11 cellular contexts compared by ENCODE assay signal in genomic region chr3:127226946-127227842, GRCh38.
DNase-seq lines count a peak whose midpoint lies in the region; ATAC-seq lines count a peak whose summit lies in the region.
"Had no signal": no experiment of that assay in that cellular context is flagged by ENCODE, and none has a peak within 500 bp of the region (broad histone marks: within the 10 kb centered on the region; RNA-seq: fewer than 3 reads in every experiment).

No MANE protein-coding gene starts in this region.

- ATAC-seq in effector memory CD8-positive, alpha-beta T cell (replicated peaks) = peak; percentile 31
- ATAC-seq in stimulated activated effector memory CD8-positive, alpha-beta T cell treated with anti-CD3 and anti-CD28 coated beads, Interleukin-12 subunit alpha, Interleukin-12 subunit beta, amount 100 ng/mL, for 72 hours = peak; percentile 9
- ATAC-seq in HG03159 (IDR thresholded peaks at IDR 0.05; ENCODE audit: unreplicated experiment) = no peak
- ATAC-seq: natural killer cell treated with Interleukin-12 subunit alpha and Interleukin-12 subunit beta and Interleukin-15 and Interleukin-18, amount 100 ng/mL, for 72 hours had no signal

- no peak overlapping the region for H3K27ac Mint-ChIP-seq in effector memory CD8-positive, alpha-beta T cell
- H3K27ac Mint-ChIP-seq in stimulated activated effector memory CD8-positive, alpha-beta T cell treated with anti-CD3 and anti-CD28 coated beads, Interleukin-12 subunit alpha, Interleukin-12 subunit beta, amount 100 ng/mL, for 72 hours = no peak overlapping the region
- H3K27ac Mint-ChIP-seq: IgD-negative memory B cell; natural killer cell treated with Interleukin-12 subunit alpha and Interleukin-12 subunit beta and Interleukin-15 and Interleukin-18, amount 100 ng/mL, for 72 hours had no signal

- H3K4me1 Mint-ChIP-seq in effector memory CD8-positive, alpha-beta T cell (ENCODE audit: low read depth in 2 of 2) = peaks cover 5 to 9% of the 10 kb centered on the region in 2 donors
- peaks cover 14% of the 10 kb centered on the region for H3K4me1 Mint-ChIP-seq in stimulated activated effector memory CD8-positive, alpha-beta T cell treated with anti-CD3 and anti-CD28 coated beads, Interleukin-12 subunit alpha, Interleukin-12 subunit beta, amount 100 ng/mL, for 72 hours

- peak; percentile 16 to 33 for DNase-seq in activated CD4-positive, alpha-beta T cell treated with anti-CD3 and anti-CD28 coated beads, Interleukin-2, amount 50 U/mL, for 48 hours
- no peak for DNase-seq in activated CD4-positive, alpha-beta T cell treated with anti-CD3 and anti-CD28 coated beads, Interleukin-2, amount 50 U/mL, for 1 hour
- DNase-seq in NCI-H2029 (lab: John Stamatoyannopoulos, UW) (peak; percentile 79), DMS153 treated with DMSO at 0.1 percent for 48 hours (lab: John Stamatoyannopoulos, UW; ENCODE audit: unreplicated experiment) (no peak), NCI-H2081 treated with DMSO at 0.1 percent for 48 hours (lab: John Stamatoyannopoulos, UW) (no peak)
- no peak for DNase-seq in effector memory CD8-positive, alpha-beta T cell
- peak in 1 of 2 donors; percentile 40 for DNase-seq in stimulated activated effector memory CD8-positive, alpha-beta T cell treated with anti-CD3 and anti-CD28 coated beads, Interleukin-12 subunit alpha, Interleukin-12 subunit beta, amount 100 ng/mL, for 72 hours (ENCODE audit: low spot score in 2 of 2)
- DNase-seq: stimulated activated CD4-positive, alpha-beta T cell treated with anti-CD3 and anti-CD28 coated beads, Interleukin-2, amount 100 ng/mL, for 48 hours had no signal

- peaks cover 9 to 49% of the 10 kb centered on the region in 2 donors for H3K27me3 Mint-ChIP-seq in effector memory CD8-positive, alpha-beta T cell

- peaks cover 0 to 4% of the 10 kb centered on the region in 2 donors for H3K9me3 Mint-ChIP-seq in effector memory CD8-positive, alpha-beta T cell
- H3K9me3 Mint-ChIP-seq in stimulated activated effector memory CD8-positive, alpha-beta T cell treated with anti-CD3 and anti-CD28 coated beads, Interleukin-12 subunit alpha, Interleukin-12 subunit beta, amount 100 ng/mL, for 72 hours = peaks cover 13% of the 10 kb centered on the region

- no peaks in the 10 kb centered on the region for H3K36me3 Mint-ChIP-seq in effector memory CD8-positive, alpha-beta T cell (ENCODE audit: insufficient read depth)
- peaks cover 8% of the 10 kb centered on the region for H3K36me3 Mint-ChIP-seq in stimulated activated effector memory CD8-positive, alpha-beta T cell treated with anti-CD3 and anti-CD28 coated beads, Interleukin-12 subunit alpha, Interleukin-12 subunit beta, amount 100 ng/mL, for 72 hours
- H3K36me3 Mint-ChIP-seq: natural killer cell treated with Interleukin-12 subunit alpha and Interleukin-12 subunit beta and Interleukin-15 and Interleukin-18, amount 100 ng/mL, for 72 hours had no signal

- peak overlapping the region; percentile 11 to 38 for H3K4me3 Mint-ChIP-seq in effector memory CD8-positive, alpha-beta T cell
- H3K4me3 Mint-ChIP-seq in stimulated activated effector memory CD8-positive, alpha-beta T cell treated with anti-CD3 and anti-CD28 coated beads, Interleukin-12 subunit alpha, Interleukin-12 subunit beta, amount 100 ng/mL, for 72 hours = peak overlapping the region; percentile 25
- H3K4me3 Mint-ChIP-seq: natural killer cell treated with Interleukin-12 subunit alpha and Interleukin-12 subunit beta and Interleukin-15 and Interleukin-18, amount 100 ng/mL, for 72 hours had no signal

Comparison
In these comparisons a context has a peak if more than half of its experiments do, and no peak if none do; other contexts are left out.
1. DNase-seq: peak in activated CD4-positive, alpha-beta T cell treated with anti-CD3 and anti-CD28 coated beads, Interleukin-2, amount 50 U/mL, for 48 hours (2 of 2) and NCI-H2029 (single experiment); none in activated CD4-positive, alpha-beta T cell treated with anti-CD3 and anti-CD28 coated beads, Interleukin-2, amount 50 U/mL, for 1 hour (single experiment), effector memory CD8-positive, alpha-beta T cell (0 of 3), DMS153 treated with DMSO at 0.1 percent for 48 hours (single experiment) and NCI-H2081 treated with DMSO at 0.1 percent for 48 hours (single experiment).